1 cellular context compared by ENCODE assay signal in the genomic region with DNA sequence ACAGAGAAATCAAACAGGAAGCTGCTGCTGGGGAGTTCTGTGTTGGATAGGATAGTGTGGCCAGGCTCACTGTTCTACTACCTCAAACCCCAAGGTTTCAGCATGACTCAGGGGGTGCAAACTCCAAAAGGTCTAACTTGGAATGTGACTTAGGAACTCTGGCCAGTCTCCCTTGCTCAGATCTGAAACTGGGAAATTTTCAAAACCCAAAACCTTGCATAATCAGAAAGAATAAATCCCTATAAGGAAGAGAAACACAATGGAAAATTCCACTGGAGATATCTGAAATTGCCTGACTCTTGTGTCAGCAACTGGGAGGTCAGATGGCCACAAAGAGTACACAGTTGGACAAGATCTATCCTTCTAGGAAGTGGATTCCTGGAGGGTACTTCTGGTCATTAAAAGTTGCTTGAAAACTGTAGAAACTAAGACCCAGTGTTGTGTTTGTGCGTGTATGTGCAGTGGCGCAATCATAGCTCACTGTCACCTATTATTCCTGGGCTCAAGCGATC.
TF ChIP-seq lines count a peak whose summit lies in the region.

No MANE protein-coding gene starts in this region.

TF ChIP-seq in IMR-90, 13 proteins besides CTCF, POLR2A, EP300 and RAD21 (continued from another document):
- TF ChIP-seq NFE2L2 (IDR thresholded peaks at IDR 0.05; ENCODE audit: low read depth, low read length), result 0 out of 2 replicates have a peak, but pooled peaks have one; percentile 24
- TF ChIP-seq RFX5 (IDR thresholded peaks at IDR 0.05; ENCODE audit: low read depth, low read length), result no peak
- TF ChIP-seq USF2 (IDR thresholded peaks at IDR 0.05; ENCODE audit: low read depth, low read length), result no peak
- TF ChIP-seq FOS (IDR thresholded peaks at IDR 0.05; ENCODE audit: low read depth, low read length), result no peak
